31 cellular contexts compared by ENCODE assay signal in genomic region chr10:126691456-126691855, GRCh38. TPM values are rescaled to one million over a fixed set of nuclear protein-coding genes. Genes with fewer than 3 reads are reported as not detected.
"Had no signal": no experiment of that assay in that cellular context is flagged by ENCODE, and none has a peak within 500 bp of the region (broad histone marks: within the 10 kb centered on the region; RNA-seq: fewer than 3 reads in every experiment).

No MANE protein-coding gene starts in this region.

- H3K9me3 Mint-ChIP-seq: natural killer cell; stimulated activated effector memory CD8-positive, alpha-beta T cell treated with anti-CD3 and anti-CD28 coated beads, Interleukin-12 subunit alpha, Interleukin-12 subunit beta, amount 100 ng/mL, for 72 hours had no signal

- DNase-seq: colonic mucosa; effector CD8-positive, alpha-beta T cell; foreskin keratinocyte; heart right ventricle; hypothalamus; immature natural killer cell; left ventricle myocardium superior; lower lobe of right lung; natural killer cell; occipital lobe; ovary; psoas muscle; right cardiac atrium; sigmoid colon; stimulated activated CD4-positive, alpha-beta T cell treated with anti-CD3 and anti-CD28 coated beads, Interleukin-2, amount 100 ng/mL, for 24 hours; stimulated activated CD4-positive, alpha-beta T cell treated with anti-CD3 and anti-CD28 coated beads, Interleukin-4, amount 100 ng/mL, for 24 hours; stimulated activated naive CD4-positive, alpha-beta T cell treated with Interleukin-2 at 50 U/mL for 16 hours; stomach; thyroid gland had no signal

- H3K27ac ChIP-seq: colonic mucosa, esophagus muscularis mucosa, foreskin keratinocyte, gastroesophageal sphincter, heart right ventricle, lower lobe of right lung, ovary, psoas muscle, sigmoid colon, stomach, thyroid gland had no signal

- H3K4me1 ChIP-seq: colonic mucosa, esophagus muscularis mucosa, foreskin keratinocyte, gastroesophageal sphincter, heart right ventricle, lower lobe of right lung, psoas muscle, sigmoid colon, stomach, thyroid gland had no signal

- H3K27ac Mint-ChIP-seq: dendritic cell treated with granulocyte-macrophage colony-stimulating factor and Interleukin-4, amounts not matched to agents 40 ng/mL and 50 ng/mL, for 4 days; immature natural killer cell; natural killer cell; stimulated activated effector memory CD8-positive, alpha-beta T cell treated with anti-CD3 and anti-CD28 coated beads, Interleukin-12 subunit alpha, Interleukin-12 subunit beta, amount 100 ng/mL, for 72 hours had no signal

- H3K27me3 Mint-ChIP-seq: dendritic cell treated with granulocyte-macrophage colony-stimulating factor and Interleukin-4, amounts not matched to agents 40 ng/mL and 50 ng/mL, for 4 days; type B pancreatic cell had no signal

- H3K36me3 Mint-ChIP-seq: immature natural killer cell; natural killer cell; stimulated activated effector memory CD8-positive, alpha-beta T cell treated with anti-CD3 and anti-CD28 coated beads, Interleukin-12 subunit alpha, Interleukin-12 subunit beta, amount 100 ng/mL, for 72 hours; type B pancreatic cell had no signal

- H3K27me3 ChIP-seq: colonic mucosa, esophagus muscularis mucosa, foreskin keratinocyte, ovary, sigmoid colon, stomach, thyroid gland had no signal

- H3K4me1 Mint-ChIP-seq: immature natural killer cell; natural killer cell; stimulated activated effector memory CD8-positive, alpha-beta T cell treated with anti-CD3 and anti-CD28 coated beads, Interleukin-12 subunit alpha, Interleukin-12 subunit beta, amount 100 ng/mL, for 72 hours had no signal

- H3K9me3 ChIP-seq: colonic mucosa, lower lobe of right lung, ovary, psoas muscle, thyroid gland had no signal

- H3K36me3 ChIP-seq: colonic mucosa, esophagus muscularis mucosa, gastroesophageal sphincter, heart right ventricle, lower lobe of right lung, ovary, sigmoid colon, stomach, thyroid gland had no signal

- H3K4me3 Mint-ChIP-seq: dendritic cell treated with granulocyte-macrophage colony-stimulating factor and Interleukin-4, amounts not matched to agents 40 ng/mL and 50 ng/mL, for 4 days; immature natural killer cell; natural killer cell; stimulated activated effector memory CD8-positive, alpha-beta T cell treated with anti-CD3 and anti-CD28 coated beads, Interleukin-12 subunit alpha, Interleukin-12 subunit beta, amount 100 ng/mL, for 72 hours had no signal

- ATAC-seq: foreskin keratinocyte; gastroesophageal sphincter; heart right ventricle; left ventricle myocardium superior; lower lobe of right lung; natural killer cell; psoas muscle; right cardiac atrium; stimulated activated effector memory CD8-positive, alpha-beta T cell treated with anti-CD3 and anti-CD28 coated beads, Interleukin-12 subunit alpha, Interleukin-12 subunit beta, amount 100 ng/mL, for 72 hours had no signal

- H3K4me3 ChIP-seq: colonic mucosa, esophagus muscularis mucosa, gastroesophageal sphincter, heart right ventricle, lower lobe of right lung, ovary, psoas muscle, sigmoid colon, stomach, thyroid gland had no signal

RNA-seq across cellular contexts. Expression of gene C10orf90, which starts 21.0 kb away (rescaled TPM):
- total RNA-seq: colonic mucosa, endothelial cell of umbilical vein, epithelial cell of proximal tubule, foreskin keratinocyte, gastroesophageal sphincter, left ventricle myocardium superior, lower lobe of right lung, mononuclear cell, natural killer cell, ovary, renal cortical epithelial cell, stomach had no signal
- polyA plus RNA-seq: endothelial cell of umbilical vein, foreskin keratinocyte, immature natural killer cell, keratinocyte, neural cell, ovary, right cardiac atrium, stomach, urinary bladder had no signal
